1 cellular context compared by ENCODE assay signal in the genomic region with DNA sequence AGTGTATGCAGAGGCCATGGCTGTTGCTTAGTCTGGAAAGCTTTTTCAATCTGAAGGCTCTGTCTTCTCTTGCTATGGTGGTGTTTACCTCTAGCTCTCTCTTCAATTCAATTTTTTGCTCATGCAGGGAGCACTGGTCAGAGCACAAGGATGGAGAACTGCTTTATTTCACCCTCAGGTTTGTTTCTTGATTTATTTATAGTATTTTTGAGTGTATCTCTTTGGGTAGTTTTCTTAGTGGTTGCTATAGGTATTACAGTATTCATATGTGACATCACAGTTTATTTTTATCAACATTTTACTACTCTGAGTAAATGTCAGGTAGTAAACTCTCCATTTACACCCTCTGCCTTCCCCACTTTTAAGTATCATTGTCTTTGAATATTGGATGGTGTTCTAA.
TF ChIP-seq lines count a peak whose summit lies in the region.

No MANE protein-coding gene starts in this region.

TF ChIP-seq in IMR-90, 13 proteins besides CTCF, POLR2A, EP300 and RAD21:
- TF ChIP-seq MAZ (IDR thresholded peaks at IDR 0.05; ENCODE audit: borderline replicate concordance, low read depth, low read length) (no peak), USF2 (IDR thresholded peaks at IDR 0.05; ENCODE audit: low read depth, low read length) (no peak), CEBPB (IDR thresholded peaks at IDR 0.05; ENCODE audit: low read depth, low read length) (no peak)
